Comparison of ENCODE assay signal across 14 cellular contexts in genomic region chr7:100720320-100720644, GRCh38. TPM values are rescaled to one million over a fixed set of nuclear protein-coding genes. Genes with fewer than 3 reads are reported as not detected.
DNase-seq lines count a peak whose midpoint lies in the region; ATAC-seq, FAIRE-seq and TF ChIP-seq lines count a peak whose summit lies in the region.
"Had no signal": no experiment of that assay in that cellular context is flagged by ENCODE, and none has a peak within 500 bp of the region (broad histone marks: within the 10 kb centered on the region; RNA-seq: fewer than 3 reads in every experiment).

TSS of gene EPO (plus strand) at chr7:100720468. CDS start at chr7:100720981, 513 bp downstream.

- H2AK5ac ChIP-seq in H1 (ENCODE audit: low read depth, low read length), result no peak within 1 kb of the TSS; the same call in 1 of the 2 replicates

- H4K91ac ChIP-seq in H1 (replicated peaks; ENCODE audit: insufficient read length, low read length), result no peak within 1 kb of the TSS

- H4K8ac ChIP-seq in H1 (ENCODE audit: extremely low read depth, insufficient read depth, low read length), result no peak within 1 kb of the TSS

- H3K36me3 ChIP-seq in HUES6 (ENCODE audit: control insufficient read depth, insufficient read depth, low read length) (no peaks in the 10 kb centered on the region), H1 (ENCODE audit: control insufficient read depth in 2 of 4, insufficient read depth in 4 of 4, low read length in 3 of 4) (no peaks in the 10 kb centered on the region), right lobe of liver (no peaks in the 10 kb centered on the region), testis (ENCODE audit: low read depth, missing control alignments) (no peaks in the 10 kb centered on the region)
- H3K36me3 ChIP-seq: esophagus squamous epithelium had no signal

- H4K20me1 ChIP-seq in H1 (replicated peaks in 1 of 2; ENCODE audit: control insufficient read depth in 1 of 2, insufficient read depth in 2 of 2, low read length in 2 of 2), result no peaks in the 10 kb centered on the region

- peak within 1 kb of the TSS; percentile 72; the same call in 1 of the 2 replicates for H2BK15ac ChIP-seq in H1 (ENCODE audit: low read length)

- no peak for TF ChIP-seq RAD21 in H1 (IDR thresholded peaks at IDR 0.05 in 1 of 2, conservative IDR thresholded peaks at IDR 0.05 in 1 of 2; ENCODE audit: low read depth in 2 of 2, low read length in 2 of 2)

- ATAC-seq in right lobe of liver, result no peak

- H3K23me2 ChIP-seq in H1 (ENCODE audit: low read depth, low read length), result peaks cover 8% of the 10 kb centered on the region; the same call in 1 of the 2 replicates

- no peak for TF ChIP-seq EP300 in H1 (IDR thresholded peaks at IDR 0.05; ENCODE audit: borderline replicate concordance in 1 of 2, low read depth in 2 of 2, low read length in 2 of 2)

- no peak within 1 kb of the TSS for H3K23ac ChIP-seq in H1 (ENCODE audit: insufficient read length)

- H4K5ac ChIP-seq in H1 (ENCODE audit: insufficient read length, low read depth, low read length), result no peak within 1 kb of the TSS

- H2BK120ac ChIP-seq in H1 (replicated peaks; ENCODE audit: low read depth, low read length), result no peak within 1 kb of the TSS

- FAIRE-seq in H1 (lab: Jason Lieb, UNC), result no peak
- FAIRE-seq: islet of Langerhans had no signal

- peaks cover 14% of the 10 kb centered on the region; the same call in 1 of the 2 replicates for H3K9me3 ChIP-seq in HUES6 (ENCODE audit: control insufficient read depth, insufficient read depth, low read depth, low read length)
- H3K9me3 ChIP-seq in H1 (ENCODE audit: insufficient read depth in 2 of 2, low read depth in 1 of 2, low read length in 1 of 2), result no peaks in the 10 kb centered on the region
- H3K9me3 ChIP-seq in right lobe of liver, result no peaks in the 10 kb centered on the region
- no peaks in the 10 kb centered on the region for H3K9me3 ChIP-seq in testis
- H3K9me3 ChIP-seq: esophagus squamous epithelium had no signal

- H2BK12ac ChIP-seq in H1 (ENCODE audit: low read depth, low read length), result peak within 1 kb of the TSS; percentile 60; the same call in 1 of the 2 replicates

- H3K18ac ChIP-seq in H1 (ENCODE audit: extremely low read depth, low read length), result peak within 1 kb of the TSS; percentile 6; the same call in 1 of the 2 replicates

- TF ChIP-seq CTCF in H1 (IDR thresholded peaks at IDR 0.05; ENCODE audit: control extremely low read depth in 1 of 3, insufficient read depth in 1 of 3, low read depth in 1 of 3, low read length in 3 of 3), result no peak
- no peak for TF ChIP-seq CTCF in right lobe of liver (IDR thresholded peaks at IDR 0.05)
- no peak for TF ChIP-seq CTCF in testis (IDR thresholded peaks at IDR 0.05)

- H3K79me1 ChIP-seq in H1 (ENCODE audit: low read depth, low read length), result no peaks in the 10 kb centered on the region

- H3K79me2 ChIP-seq in H1 (ENCODE audit: control insufficient read depth in 1 of 2, insufficient read depth in 2 of 2, low read length in 2 of 2), result no peaks in the 10 kb centered on the region

- peak within 1 kb of the TSS; percentile 58 to 93 for H3K4me2 ChIP-seq in H1 (ENCODE audit: insufficient read depth in 1 of 2, low read depth in 2 of 2, low read length in 2 of 2)

- TF ChIP-seq POLR2A in H1 (IDR thresholded peaks at IDR 0.05; ENCODE audit: control extremely low read depth in 1 of 2, low read depth in 2 of 2, low read length in 2 of 2), result no peak
- no peak for TF ChIP-seq POLR2A in right lobe of liver (IDR thresholded peaks at IDR 0.05)
- TF ChIP-seq POLR2A in testis (IDR thresholded peaks at IDR 0.05), result no peak

- 7% methylated on average over 10 of the region's 19 CpGs; no CpG with 5 or more reads in 1 of the 2 experiments for WGBS in H1 (ENCODE audit: extremely low coverage in 1 of 2, insufficient coverage in 1 of 2, insufficient read length in 1 of 2, insufficient replicate concordance in 2 of 2, low coverage in 1 of 2, low lambda C conversion rate in 2 of 2, missing lambda C conversion rate in 1 of 2), 2 experiments
- no CpG with 5 or more reads among the region's 19 CpGs for WGBS in right lobe of liver (ENCODE audit: insufficient coverage, low coverage, low lambda C conversion rate, missing lambda C conversion rate)
- WGBS in testis, 2 donors, result 2 to 3% methylated on average over 12 to 13 of the region's 19 CpGs

- H3K27me3 ChIP-seq in HUES6 (ENCODE audit: control insufficient read depth, insufficient read depth, low read length) (peaks cover 49% of the 10 kb centered on the region), H1 (replicated peaks in 1 of 4; ENCODE audit: control insufficient read depth in 3 of 4, extremely low read depth in 1 of 4, insufficient read depth in 3 of 4, low read length in 3 of 4) (peaks cover 7 to 26% (median 26%) of the 10 kb centered on the region in 4 experiments), right lobe of liver (no peaks in the 10 kb centered on the region), testis (no peaks in the 10 kb centered on the region)

- H3K4me3 ChIP-seq in HUES6 (ENCODE audit: low read depth, low read length), result peak within 1 kb of the TSS; percentile 58
- peak within 1 kb of the TSS; percentile 32 to 71 (median 50) for H3K4me3 ChIP-seq in H1 (ENCODE audit: extremely low read depth in 1 of 4, insufficient read depth in 2 of 4, low read depth in 3 of 4, low read length in 4 of 4)
- H3K4me3 ChIP-seq in right lobe of liver, result peak within 1 kb of the TSS; percentile 41 to 60 (median 48)
- peak within 1 kb of the TSS; percentile 18 to 47 for H3K4me3 ChIP-seq in testis

- peaks cover 7% of the 10 kb centered on the region for H3K4me1 ChIP-seq in HUES6 (ENCODE audit: control insufficient read depth, insufficient read depth, low read length)
- peaks cover 0 to 5% (median 2%) of the 10 kb centered on the region in 4 experiments; a peak in 5 of 7 replicates for H3K4me1 ChIP-seq in H1 (replicated peaks in 1 of 4; ENCODE audit: control insufficient read depth in 3 of 4, insufficient read depth in 4 of 4, low read length in 3 of 4)
- peaks cover 0 to 51% (median 17%) of the 10 kb centered on the region in 4 donors for H3K4me1 ChIP-seq in right lobe of liver
- peaks cover 10% of the 10 kb centered on the region for H3K4me1 ChIP-seq in testis

- intact Hi-C loops in right lobe of liver (cut with DNase I) (no loop called here), testis (cut with DNase I; ENCODE audit: low total_unique reads) (no loop called here)

- H3K9ac ChIP-seq in HUES6 (ENCODE audit: low read length), result peak within 1 kb of the TSS; percentile 19
- H3K9ac ChIP-seq in H1 (replicated peaks in 1 of 4; ENCODE audit: extremely low read depth in 1 of 4, low read depth in 3 of 4, low read length in 3 of 4), result peak within 1 kb of the TSS in 1 of 4 experiments; percentile 54; a peak in 1 of 7 replicates

- H2BK20ac ChIP-seq in H1 (ENCODE audit: low read length), result no peak within 1 kb of the TSS; the same call in 1 of the 2 replicates

- POLR2A ChIA-PET in H1 (lab: Charles Lee; ENCODE audit: partially characterized antibody), result interaction anchor here (0.7 to 3.1 kb wide), 6 partner anchors 12 to 91 kb away, joined by 3 to 12 read pairs (median 4); partner anchors contain the start of gene POP7

- H2BK5ac ChIP-seq in H1 (ENCODE audit: low read depth, low read length), result no peak within 1 kb of the TSS

- no peak within 1 kb of the TSS for H3K14ac ChIP-seq in H1 (ENCODE audit: insufficient read length)

- no peak within 1 kb of the TSS for H3K4ac ChIP-seq in H1 (replicated peaks; ENCODE audit: insufficient read length, low read depth, low read length)

- H3K27ac ChIP-seq in HUES6 (ENCODE audit: low read depth, low read length) (no peak within 1 kb of the TSS), H1 (ENCODE audit: low read depth, low read length) (no peak within 1 kb of the TSS), right lobe of liver (peak within 1 kb of the TSS in 1 of 3 donors; percentile 83), testis (no peak within 1 kb of the TSS)
- H3K27ac ChIP-seq: esophagus squamous epithelium had no signal

- peak within 1 kb of the TSS; percentile 66; the same call in 1 of the 2 replicates for H2AFZ ChIP-seq in H1 (ENCODE audit: low read length)

- H3K56ac ChIP-seq in H1 (replicated peaks; ENCODE audit: insufficient read length, low read depth, low read length), result no peak within 1 kb of the TSS

- CTCF ChIA-PET in H1 (lab: Charles Lee; ENCODE audit: partially characterized antibody), result interaction anchor here (0.9 to 16.4 kb wide), 10 partner anchors 15 to 132 kb away, joined by 3 to 197 read pairs (median 4); partner anchors contain the start of genes POP7 and SLC12A9

- peak in 1 of 2 experiments; percentile 52 for DNase-seq in H1 (ENCODE audit: low read depth in 1 of 2, low spot score in 2 of 2)
- peak in 1 of 3 donors; percentile 37 for DNase-seq in right lobe of liver
- no peak for DNase-seq in testis
- no peak for DNase-seq in activated CD4-positive, alpha-beta T cell treated with anti-CD3 and anti-CD28 coated beads for 1 hour
- no peak for DNase-seq in inferior parietal cortex (ENCODE audit: extremely low spot score)
- no peak for DNase-seq in stimulated activated CD4-positive, alpha-beta T cell treated with anti-CD3 and anti-CD28 coated beads, Interleukin-4, amount 100 ng/mL, for 24 hours
- DNase-seq: cerebellar nuclear complex, esophagus squamous epithelium, naive B cell, NCI-H1694, SIG-M5, substantia nigra had no signal

TF ChIP-seq in H1, 55 proteins besides CTCF, POLR2A, EP300 and RAD21:
- TF ChIP-seq ASH2L (IDR thresholded peaks at IDR 0.05; ENCODE audit: low read length) (no peak), EZH2 (IDR thresholded peaks at IDR 0.05; ENCODE audit: low read depth, low read length, severe bottlenecking) (peak; percentile 64), YY1 (IDR thresholded peaks at IDR 0.05; ENCODE audit: low read depth, low read length) (no peak), KDM4A (IDR thresholded peaks at IDR 0.05; ENCODE audit: low read depth, low read length, severe bottlenecking) (peak; percentile 27)
TF ChIP-seq in H1: peak in this region for 2.

RNA-seq across cellular contexts. Expression of gene EPO, which starts in this region (rescaled TPM):
- 0.48 and 0.95 TPM in 2 replicates for total RNA-seq in H1 (2021; fragmentation: NEBNext Ultra II Directional; extraction: Animal tissue kit (Norgen Biotek cat#: 25700))
- 0.42 and 0.67 TPM in 2 replicates for polyA plus RNA-seq in H1 (2011; rRNA removed)
- 0.52 TPM for polyA plus RNA-seq in H1 (2011; cell fraction: cytosol; rRNA removed)
- 0.67 TPM for polyA plus RNA-seq in H1 (2011; cell fraction: nucleus; rRNA removed)
- 0.52 to 0.85 TPM (median 0.65 TPM) in 4 replicates for polyA plus RNA-seq in H1 (2012, experiment 1 of 2)
- polyA plus RNA-seq in H1 (2012, experiment 2 of 2), result 0.62 TPM
- polyA plus RNA-seq in H1 (2013, experiment 1 of 2), result 0.69 TPM
- polyA plus RNA-seq in H1 (2013, experiment 2 of 2), result 0.83 TPM
- polyA minus RNA-seq in H1 (2011; rRNA and poly(A)+ RNA removed), result 0.41 TPM in 1 of 2 replicates, not detected in the other
- not detected for polyA minus RNA-seq in H1 (2011; cell fraction: cytosol; rRNA and poly(A)+ RNA removed)
- polyA minus RNA-seq in H1 (2011; cell fraction: nucleus; rRNA and poly(A)+ RNA removed), result not detected
- 10 to 100 TPM in 3 of 6 experiments, 1 to 10 TPM in 1, under 1 TPM in 2; 0.20 to 84.5 (median 12.7) TPM for total RNA-seq in right lobe of liver
- under 1 TPM; 0.63 to 0.93 TPM for total RNA-seq in testis
- 0.65 TPM for polyA plus RNA-seq in testis (ENCODE audit: insufficient read depth, low read depth, low replicate concordance)
- total RNA-seq: esophagus squamous epithelium had no signal
